In the genomic region with DNA sequence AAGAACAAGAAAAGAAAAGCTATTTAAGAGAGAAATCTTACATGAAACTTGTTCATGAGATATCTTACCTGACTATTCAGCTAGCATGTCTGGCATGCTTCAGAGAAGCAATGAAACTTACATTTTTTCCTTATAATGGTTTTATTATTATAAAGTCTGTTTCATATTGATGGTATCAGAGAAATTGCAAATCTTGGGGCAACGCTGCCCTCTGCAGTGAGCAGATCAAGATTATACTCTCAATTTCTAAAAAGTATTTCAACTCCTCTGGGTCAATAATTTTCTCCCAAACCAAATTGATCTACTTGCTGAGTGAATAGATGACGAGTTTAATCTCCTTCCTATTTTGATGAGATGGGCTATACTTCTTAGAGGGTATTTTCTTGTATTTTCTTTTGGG, we compare ENCODE assay signal across 1 cellular context.
TF ChIP-seq lines count a peak whose summit lies in the region.

No MANE protein-coding gene starts in this region.

TF ChIP-seq in IMR-90, 13 proteins besides CTCF, POLR2A, EP300 and RAD21 (continued from another document):
- TF ChIP-seq, protein P1, sequence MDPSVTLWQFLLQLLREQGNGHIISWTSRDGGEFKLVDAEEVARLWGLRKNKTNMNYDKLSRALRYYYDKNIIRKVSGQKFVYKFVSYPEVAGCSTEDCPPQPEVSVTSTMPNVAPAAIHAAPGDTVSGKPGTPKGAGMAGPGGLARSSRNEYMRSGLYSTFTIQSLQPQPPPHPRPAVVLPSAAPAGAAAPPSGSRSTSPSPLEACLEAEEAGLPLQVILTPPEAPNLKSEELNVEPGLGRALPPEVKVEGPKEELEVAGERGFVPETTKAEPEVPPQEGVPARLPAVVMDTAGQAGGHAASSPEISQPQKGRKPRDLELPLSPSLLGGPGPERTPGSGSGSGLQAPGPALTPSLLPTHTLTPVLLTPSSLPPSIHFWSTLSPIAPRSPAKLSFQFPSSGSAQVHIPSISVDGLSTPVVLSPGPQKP (IDR thresholded peaks at IDR 0.05; ENCODE audit: borderline replicate concordance, low read depth, low read length), result no peak
- TF ChIP-seq FOS (IDR thresholded peaks at IDR 0.05; ENCODE audit: low read depth, low read length) (no peak), RCOR1 (IDR thresholded peaks at IDR 0.05; ENCODE audit: insufficient replicate concordance, low read length) (no peak), NFE2L2 (IDR thresholded peaks at IDR 0.05; ENCODE audit: low read depth, low read length) (no peak), CHD1 (IDR thresholded peaks at IDR 0.05; ENCODE audit: low read depth, low read length) (no peak)
